Comparison of ENCODE assay signal across 8 cellular contexts in the genomic region with DNA sequence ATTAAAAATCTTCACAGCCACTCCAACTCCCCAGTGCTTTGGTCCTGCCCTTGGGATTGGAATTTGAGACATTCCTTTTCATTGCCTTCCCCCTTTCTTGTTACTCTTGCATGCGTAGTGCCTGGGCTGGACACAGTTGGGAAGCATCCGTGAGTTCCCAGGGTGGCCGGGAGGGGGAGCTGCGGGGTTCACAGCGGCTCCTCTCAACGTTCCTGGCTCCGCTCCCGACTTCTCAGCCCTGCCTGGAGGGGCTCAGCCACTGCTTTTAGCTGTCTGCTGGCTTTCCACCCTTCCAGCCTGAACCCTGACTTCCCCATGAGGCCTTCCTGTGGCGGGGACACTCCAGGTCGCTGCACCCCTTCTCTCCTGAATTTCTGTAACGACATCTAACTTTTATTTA. TPM values are rescaled to one million over a fixed set of nuclear protein-coding genes. Genes with fewer than 3 reads are reported as not detected.
DNase-seq lines count a peak whose midpoint lies in the region; ATAC-seq and TF ChIP-seq lines count a peak whose summit lies in the region.

No MANE protein-coding gene starts in this region.

- H3K4me3 Mint-ChIP-seq in nephron progenitor cell, result no peak overlapping the region

- H3K9me3 Mint-ChIP-seq in nephron progenitor cell, result no peaks in the 10 kb centered on the region

- H3K36me3 Mint-ChIP-seq in nephron progenitor cell (ENCODE audit: low read depth), result peaks cover 3% of the 10 kb centered on the region

- H3K4me1 ChIP-seq in upper lobe of left lung, result peaks cover 0 to 3% (median 0%) of the 10 kb centered on the region in 4 donors

- no peak overlapping the region for H3K27ac ChIP-seq in upper lobe of left lung

- no peak overlapping the region for H3K27ac Mint-ChIP-seq in nephron progenitor cell

- no peak for DNase-seq in AG09309 (ENCODE audit: low read depth)
- peak; percentile 23 for DNase-seq in GM19240 (ENCODE audit: insufficient read length, low spot score)
- peak; percentile 85 for DNase-seq in NCI-H82 (lab: John Stamatoyannopoulos, UW)
- DNase-seq in activated T-cell treated with anti-CD3 and anti-CD28 coated beads, Interleukin-2, amount 50 U/mL, for 48 hours, result peak; percentile 68 to 72
- peak; percentile 82 for DNase-seq in fibroblast of pulmonary artery (ENCODE audit: low read depth)
- peak; percentile 92 for DNase-seq in nephron progenitor cell
- DNase-seq in upper lobe of left lung, result peak; percentile 73 to 86
- DNase-seq in HK-2 (ENCODE audit: unreplicated experiment), result no peak

- H3K4me1 Mint-ChIP-seq in nephron progenitor cell, result peaks cover 58% of the 10 kb centered on the region

- H3K4me3 ChIP-seq in AG09309 (ENCODE audit: control insufficient read depth, low read depth, low read length) (no peak overlapping the region), fibroblast of pulmonary artery (replicated peaks; ENCODE audit: low read depth, low read length) (no peak overlapping the region), upper lobe of left lung (no peak overlapping the region)

- TF ChIP-seq CTCF in AG09309 (IDR thresholded peaks at IDR 0.05; ENCODE audit: control insufficient read depth, insufficient read depth, low read depth, low read length, missing control alignments) (peak; percentile 88), fibroblast of pulmonary artery (IDR thresholded peaks at IDR 0.05; ENCODE audit: low read length, missing control alignments) (peak; percentile 95), nephron progenitor cell (IDR thresholded peaks at IDR 0.05) (peak; percentile 85), upper lobe of left lung (IDR thresholded peaks at IDR 0.05) (peak; percentile 66 to 78 (median 74))

- no peak for TF ChIP-seq POLR2A in upper lobe of left lung (IDR thresholded peaks at IDR 0.05)

- 20 to 22% methylated on average over 11 of the region's 11 CpGs for WGBS in upper lobe of left lung, 2 donors

- no peaks in the 10 kb centered on the region for H3K9me3 ChIP-seq in upper lobe of left lung

- no peaks in the 10 kb centered on the region for H3K27me3 ChIP-seq in upper lobe of left lung

- TF ChIP-seq EP300 in upper lobe of left lung (IDR thresholded peaks at IDR 0.05), result no peak

- ATAC-seq in upper lobe of left lung (ENCODE audit: low FRiP score in 2 of 2), result peak; percentile 86 to 89

- H3K36me3 ChIP-seq in upper lobe of left lung, result peaks cover 0 to 14% (median 2%) of the 10 kb centered on the region in 4 donors

- peaks cover 16% of the 10 kb centered on the region for H3K27me3 Mint-ChIP-seq in nephron progenitor cell (ENCODE audit: low read depth, poor library complexity)

RNA-seq across cellular contexts. Expression of a gene that starts 3.2 kb away (rescaled TPM):
- total RNA-seq in upper lobe of left lung, result not detected

RNA-seq across cellular contexts. Expression of a gene that starts 18.8 kb away (rescaled TPM):
- under 1 TPM in 2 of 6 donors, not detected in 4; 0.23 to 0.74 TPM for total RNA-seq in upper lobe of left lung

RNA-seq across cellular contexts. Expression of a gene that starts 23.3 kb away (rescaled TPM):
- 10 to 100 TPM in 1 of 6 donors, 1 to 10 TPM in 4, not detected in 1; 2.1 to 27.6 (median 4.9) TPM for total RNA-seq in upper lobe of left lung

RNA-seq across cellular contexts. Expression of a gene that starts 23.4 kb away (rescaled TPM):
- 10 to 100 TPM in 5 of 6 donors, 1 to 10 TPM in 1; 9.4 to 15.7 (median 12.3) TPM for total RNA-seq in upper lobe of left lung

RNA-seq across cellular contexts. Expression of a gene that starts 37.1 kb away (rescaled TPM):
- total RNA-seq in upper lobe of left lung, result 10 to 100 TPM; 10.5 to 24.3 (median 16.6) TPM

Comparison
In these comparisons a context has a peak if more than half of its experiments do, and no peak if none do; other contexts are left out.
1. DNase-seq: peak in GM19240 (single experiment), NCI-H82 (single experiment), activated T-cell treated with anti-CD3 and anti-CD28 coated beads, Interleukin-2, amount 50 U/mL, for 48 hours (2 of 2), fibroblast of pulmonary artery (single experiment), nephron progenitor cell (single experiment) and upper lobe of left lung (2 of 2); none in AG09309 (single experiment) and HK-2 (single experiment).
2. Peak in every context shown above with its lines, with median percentiles within 50 percentile points of each other: CTCF ChIP-seq.